Comparison of ENCODE assay signal across 24 cellular contexts in genomic region chr9:106051573-106051972, GRCh38.
DNase-seq lines count a peak whose midpoint lies in the region; ATAC-seq and TF ChIP-seq lines count a peak whose summit lies in the region.
"Had no signal": no experiment of that assay in that cellular context is flagged by ENCODE, and none has a peak within 500 bp of the region (broad histone marks: within the 10 kb centered on the region; RNA-seq: fewer than 3 reads in every experiment).

No MANE protein-coding gene starts in this region.

- H3K9me3 ChIP-seq in PC-3 (ENCODE audit: low read length) (no peaks in the 10 kb centered on the region), subcutaneous abdominal adipose tissue (ENCODE audit: control insufficient read depth in 5 of 5, low read length in 5 of 5) (peaks cover 0 to 14% (median 4%) of the 10 kb centered on the region in 5 donors), adrenal gland (replicated peaks in 1 of 3) (peaks cover 0 to 5% (median 0%) of the 10 kb centered on the region in 3 donors)
- H3K9me3 ChIP-seq: BE2C, BLaER1 had no signal

- H2AFZ ChIP-seq in PC-3 (ENCODE audit: low read length) (no peak overlapping the region), GM23338 (no peak overlapping the region)

- intact Hi-C loops in PC-3 (cut with micrococcal nuclease) = no loop called here
- intact Hi-C loops in adrenal gland (cut with DNase I) = no loop called here

- peaks cover 2% of the 10 kb centered on the region for H3K27me3 Mint-ChIP-seq in GM23338 (ENCODE audit: insufficient read depth, low read depth, poor library complexity)
- H3K27me3 Mint-ChIP-seq: CD4-positive, alpha-beta memory T cell; CD4-positive, CD25-positive, alpha-beta regulatory T cell; CD8-positive, alpha-beta memory T cell had no signal

- 72 to 83% (median 79%) methylated on average over 3 of the region's 3 CpGs for WGBS in adrenal gland, 4 donors

- peaks cover 9% of the 10 kb centered on the region for H3K4me1 Mint-ChIP-seq in GM23338
- H3K4me1 Mint-ChIP-seq: CD14-positive monocyte; CD4-positive, alpha-beta memory T cell; CD4-positive, CD25-positive, alpha-beta regulatory T cell; CD8-positive, alpha-beta memory T cell had no signal

- ATAC-seq in PC-3 (no peak), left lobe of liver (peak; percentile 23), GM23338 (no peak)
- ATAC-seq: GM12878 had no signal

- H3K27me3 ChIP-seq in PC-3 (ENCODE audit: low read length) (no peaks in the 10 kb centered on the region), subcutaneous abdominal adipose tissue (ENCODE audit: control insufficient read depth in 5 of 5, insufficient read depth in 4 of 5, low read length in 5 of 5) (no peaks in the 10 kb centered on the region), GM23338 (ENCODE audit: insufficient read depth) (no peaks in the 10 kb centered on the region), adrenal gland (no peaks in the 10 kb centered on the region)
- H3K27me3 ChIP-seq: BE2C, BLaER1 had no signal

- H3K4me1 ChIP-seq in PC-3 (ENCODE audit: insufficient read depth, low read length) (0 out of 2 replicates have a peak, but pooled peaks cover 3% of the 10 kb centered on the region), subcutaneous abdominal adipose tissue (ENCODE audit: control insufficient read depth in 5 of 5, insufficient read depth in 5 of 5, low read length in 5 of 5) (peaks cover 0 to 27% (median 12%) of the 10 kb centered on the region in 5 donors), GM23338 (ENCODE audit: insufficient read depth) (no peaks in the 10 kb centered on the region; the same call in 1 of the 2 replicates), adrenal gland (replicated peaks in 1 of 2) (no peaks in the 10 kb centered on the region)
- H3K4me1 ChIP-seq: BE2C, BLaER1 had no signal

- TF ChIP-seq CTCF in PC-3 (conservative IDR thresholded peaks at IDR 0.05; ENCODE audit: low read depth, low read length) = no peak
- no peak for TF ChIP-seq CTCF in GM23338 (conservative IDR thresholded peaks at IDR 0.05; ENCODE audit: low read depth in 2 of 2)
- no peak for TF ChIP-seq CTCF in adrenal gland (IDR thresholded peaks at IDR 0.05)

- CTCF ChIA-PET in PC-3 (lab: Charles Lee) = no interaction called here

- POLR2A ChIA-PET in PC-3 (lab: Charles Lee; ENCODE audit: unreplicated experiment) = no interaction called here

- H3K36me3 ChIP-seq in PC-3 (ENCODE audit: low read depth, low read length) = no peaks in the 10 kb centered on the region
- no peaks in the 10 kb centered on the region for H3K36me3 ChIP-seq in subcutaneous abdominal adipose tissue (ENCODE audit: control insufficient read depth in 5 of 5, insufficient read depth in 5 of 5, low read length in 5 of 5)
- no peaks in the 10 kb centered on the region for H3K36me3 ChIP-seq in GM23338 (ENCODE audit: insufficient read depth)
- H3K36me3 ChIP-seq in adrenal gland (replicated peaks in 1 of 2) = no peaks in the 10 kb centered on the region
- H3K36me3 ChIP-seq: BE2C, BLaER1 had no signal

- TF ChIP-seq POLR2A in adrenal gland (IDR thresholded peaks at IDR 0.05) = no peak

- H3K4me3 ChIP-seq in PC-3 (ENCODE audit: low read length) (no peak overlapping the region), subcutaneous abdominal adipose tissue (ENCODE audit: low read depth in 1 of 5, low read length in 5 of 5) (no peak overlapping the region), GM23338 (no peak overlapping the region), adrenal gland (no peak overlapping the region)
- H3K4me3 ChIP-seq: BLaER1, GM12878 had no signal

- no peak overlapping the region for H3K4me2 ChIP-seq in PC-3 (ENCODE audit: low read length)
- H3K4me2 ChIP-seq in GM23338 = no peak overlapping the region
- H3K4me2 ChIP-seq: BLaER1 had no signal

- BruUV-seq in PC-3 (replicated peaks; lab: Mats Ljungman, UMichigan) = no TSS peak

- H4K20me1 ChIP-seq in PC-3 (ENCODE audit: low read length) (no peaks in the 10 kb centered on the region), GM23338 (replicated peaks; ENCODE audit: insufficient read depth) (no peaks in the 10 kb centered on the region)
- H4K20me1 ChIP-seq: BLaER1 had no signal

- H3K36me3 Mint-ChIP-seq in GM23338 (ENCODE audit: low read depth) = peaks cover 5% of the 10 kb centered on the region; the same call in 1 of the 3 replicates
- H3K36me3 Mint-ChIP-seq: CD14-positive monocyte; CD4-positive, alpha-beta memory T cell; CD4-positive, CD25-positive, alpha-beta regulatory T cell; CD8-positive, alpha-beta memory T cell had no signal

- H3F3A ChIP-seq in PC-3 (ENCODE audit: low read length, unreplicated experiment) (no peaks in the 10 kb centered on the region), GM23338 (replicated peaks; ENCODE audit: low read depth) (no peaks in the 10 kb centered on the region)

- no peak overlapping the region for H3K27ac ChIP-seq in PC-3 (ENCODE audit: low read length)
- H3K27ac ChIP-seq in subcutaneous abdominal adipose tissue (ENCODE audit: low read depth, low read length) = peak overlapping the region; percentile 63
- no peak overlapping the region for H3K27ac ChIP-seq in GM23338 (ENCODE audit: low read depth)
- H3K27ac ChIP-seq in adrenal gland = no peak overlapping the region
- H3K27ac ChIP-seq: BLaER1 had no signal

- H3K9me3 Mint-ChIP-seq in GM23338 = peaks cover 9% of the 10 kb centered on the region; the same call in 2 of the 3 replicates

- H3K79me2 ChIP-seq in PC-3 (ENCODE audit: low read length) (no peaks in the 10 kb centered on the region), GM23338 (replicated peaks; ENCODE audit: insufficient read depth) (no peaks in the 10 kb centered on the region)

- no peak overlapping the region for H3K27ac Mint-ChIP-seq in GM23338
- H3K27ac Mint-ChIP-seq: CD14-positive monocyte; CD4-positive, alpha-beta memory T cell; CD4-positive, CD25-positive, alpha-beta regulatory T cell; CD8-positive, alpha-beta memory T cell had no signal

- H3K9me2 ChIP-seq in PC-3 (replicated peaks; ENCODE audit: low read length) = no peaks in the 10 kb centered on the region
- peaks cover 4% of the 10 kb centered on the region for H3K9me2 ChIP-seq in GM23338 (ENCODE audit: insufficient read depth)

- H3K9ac ChIP-seq in PC-3 (ENCODE audit: low read length) = no peak overlapping the region
- H3K9ac ChIP-seq in subcutaneous abdominal adipose tissue (ENCODE audit: low read length in 5 of 5) = peak overlapping the region in 1 of 5 donors; percentile 30
- H3K9ac ChIP-seq: BLaER1 had no signal

- H3K4me3 Mint-ChIP-seq in GM23338 = no peak overlapping the region
- H3K4me3 Mint-ChIP-seq: CD14-positive monocyte; CD4-positive, alpha-beta memory T cell; CD4-positive, CD25-positive, alpha-beta regulatory T cell; CD8-positive, alpha-beta memory T cell had no signal

- peak; percentile 5 for DNase-seq in PC-3
- no peak for DNase-seq in left lobe of liver (ENCODE audit: low spot score)
- no peak for DNase-seq in GM23338 (ENCODE audit: low spot score)
- no peak for DNase-seq in adrenal gland
- no peak for DNase-seq in SW 1271 (lab: John Stamatoyannopoulos, UW)
- DNase-seq: 8988T; ACHN; BE2C; C1 segment of cervical spinal cord; CD4-positive, alpha-beta memory T cell; CD4-positive, CD25-positive, alpha-beta regulatory T cell; CD8-positive, alpha-beta memory T cell; COR-L47; DMS 273 treated with DMSO at 0.1 percent for 48 hours; DMS153; DMS53; DMS79; DND-41; EL; GDM1 had no signal
